Comparison of ENCODE assay signal across 8 cellular contexts in the genomic region with DNA sequence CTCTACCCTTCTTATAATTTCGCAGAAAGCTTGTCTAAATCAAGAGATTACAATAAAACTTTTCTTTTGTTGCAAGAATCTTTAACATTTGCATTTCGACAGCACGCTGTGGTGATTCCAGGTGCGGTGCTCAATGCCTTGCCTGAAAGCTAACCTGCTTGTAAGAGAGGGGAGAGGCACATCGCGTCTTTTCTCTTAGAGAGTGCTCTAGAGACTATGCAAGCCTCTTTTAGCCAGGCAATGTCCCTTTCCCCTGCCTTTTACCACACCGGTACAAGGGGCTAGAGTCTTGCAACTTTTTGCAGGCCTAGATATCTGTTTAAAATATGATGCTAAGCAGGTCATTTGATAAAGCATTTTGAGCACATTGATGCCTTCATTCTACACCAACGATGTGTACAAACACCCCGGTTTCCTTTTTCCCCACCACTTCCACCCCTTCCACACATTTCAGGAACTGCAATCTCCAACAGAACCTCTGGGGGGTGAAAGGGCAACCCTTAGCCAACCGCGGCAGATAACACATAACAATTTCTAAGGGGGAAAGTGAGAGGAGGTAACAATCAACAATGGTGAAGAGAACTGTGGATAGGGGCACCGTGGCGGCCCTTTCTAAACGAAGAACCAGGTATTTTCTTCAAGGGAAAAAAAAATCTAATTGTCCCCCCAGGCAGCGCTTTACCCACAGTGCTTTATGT. TPM values are rescaled to one million over a fixed set of nuclear protein-coding genes. Genes with fewer than 3 reads are reported as not detected.
A peak's percentile ranks its signal among the peaks of the same experiment; 100 is the strongest.
DNase-seq lines count a peak whose midpoint lies in the region; ATAC-seq and TF ChIP-seq lines count a peak whose summit lies in the region.

No MANE protein-coding gene starts in this region.

- TF ChIP-seq CTCF in AG09319 (IDR thresholded peaks at IDR 0.05; ENCODE audit: low read depth, low read length) (peak; percentile 50), Peyer's patch (IDR thresholded peaks at IDR 0.05) (peak in 5 of 6 experiments; percentile 1 to 54 (median 46)), neural crest cell (conservative IDR thresholded peaks at IDR 0.05) (peak; percentile 61)

- H3K27ac Mint-ChIP-seq in neural crest cell (ENCODE audit: unreplicated experiment), result no peak overlapping the region

- no peaks in the 10 kb centered on the region for H3K36me3 Mint-ChIP-seq in neural crest cell (ENCODE audit: low read depth)

- peak overlapping the region; percentile 48 to 83 (median 67) for H3K27ac ChIP-seq in Peyer's patch
- peak overlapping the region; percentile 40 for H3K27ac ChIP-seq in epithelial cell of prostate

- no peak for ATAC-seq in GM18868 (IDR thresholded peaks at IDR 0.05; ENCODE audit: unreplicated experiment)

- H3K4me1 Mint-ChIP-seq in neural crest cell, result peaks cover 47% of the 10 kb centered on the region

- H3K9me3 ChIP-seq in Peyer's patch, result no peaks in the 10 kb centered on the region

- peaks cover 10% of the 10 kb centered on the region for H3K27me3 Mint-ChIP-seq in neural crest cell (ENCODE audit: low read depth)

- H3K4me3 Mint-ChIP-seq in neural crest cell, result peak overlapping the region; percentile 96

- peaks cover 0 to 20% (median 0%) of the 10 kb centered on the region in 4 donors for H3K4me1 ChIP-seq in Peyer's patch

- H3K4me3 ChIP-seq in Peyer's patch, result peak overlapping the region; percentile 34 to 77 (median 57)

- no peak for DNase-seq in AG09319 (ENCODE audit: extremely low read depth, low read depth)
- peak; percentile 51 for DNase-seq in HuH-7.5 (ENCODE audit: low spot score)
- DNase-seq in Peyer's patch, result peak in 1 of 3 donors; percentile 55
- no peak for DNase-seq in epithelial cell of prostate (ENCODE audit: low read depth, low spot score)
- peak; percentile 19 for DNase-seq in neural crest cell (ENCODE audit: low read depth, low spot score)
- DNase-seq in activated CD4-positive, alpha-beta T cell treated with anti-CD3 and anti-CD28 coated beads, Interleukin-2, amount 50 U/mL, for 4 hours, result no peak
- no peak for DNase-seq in activated CD4-positive, alpha-beta T cell treated with anti-CD3 and anti-CD28 coated beads, Interleukin-2, amount 50 U/mL, for 1 hour

- no peaks in the 10 kb centered on the region for H3K9me3 Mint-ChIP-seq in neural crest cell

- no peak for TF ChIP-seq POLR2A in Peyer's patch (IDR thresholded peaks at IDR 0.05)

- no peaks in the 10 kb centered on the region for H3K27me3 ChIP-seq in Peyer's patch

- H3K36me3 ChIP-seq in Peyer's patch, result no peaks in the 10 kb centered on the region

RNA-seq across cellular contexts. Expression of a gene that starts 1.3 kb away (rescaled TPM):
- 10 to 100 TPM in 2 of 4 donors, 1 to 10 TPM in 2; 5.2 to 29.7 (median 9.3) TPM for total RNA-seq in Peyer's patch
- total RNA-seq in neural crest cell, result 6.2 and 7.0 TPM in 2 replicates

Comparison
In these comparisons a context has a peak if more than half of its experiments do, and no peak if none do; other contexts are left out.
1. DNase-seq: peak in HuH-7.5 (single experiment) and neural crest cell (single experiment); none in AG09319 (single experiment), epithelial cell of prostate (single experiment), activated CD4-positive, alpha-beta T cell treated with anti-CD3 and anti-CD28 coated beads, Interleukin-2, amount 50 U/mL, for 4 hours (0 of 2) and activated CD4-positive, alpha-beta T cell treated with anti-CD3 and anti-CD28 coated beads, Interleukin-2, amount 50 U/mL, for 1 hour (single experiment).
2. Peak in every context shown above with its lines, with median percentiles within 50 percentile points of each other: CTCF ChIP-seq.